In genomic region chr3:16177962-16178627, GRCh38 we compare ENCODE assay signal across 1 cellular context.
TF ChIP-seq lines count a peak whose summit lies in the region.

No MANE protein-coding gene starts in this region.

TF ChIP-seq in GM12878, 131 proteins besides CTCF, POLR2A, EP300 and RAD21 (continued from another document):
- TF ChIP-seq, protein P1, sequence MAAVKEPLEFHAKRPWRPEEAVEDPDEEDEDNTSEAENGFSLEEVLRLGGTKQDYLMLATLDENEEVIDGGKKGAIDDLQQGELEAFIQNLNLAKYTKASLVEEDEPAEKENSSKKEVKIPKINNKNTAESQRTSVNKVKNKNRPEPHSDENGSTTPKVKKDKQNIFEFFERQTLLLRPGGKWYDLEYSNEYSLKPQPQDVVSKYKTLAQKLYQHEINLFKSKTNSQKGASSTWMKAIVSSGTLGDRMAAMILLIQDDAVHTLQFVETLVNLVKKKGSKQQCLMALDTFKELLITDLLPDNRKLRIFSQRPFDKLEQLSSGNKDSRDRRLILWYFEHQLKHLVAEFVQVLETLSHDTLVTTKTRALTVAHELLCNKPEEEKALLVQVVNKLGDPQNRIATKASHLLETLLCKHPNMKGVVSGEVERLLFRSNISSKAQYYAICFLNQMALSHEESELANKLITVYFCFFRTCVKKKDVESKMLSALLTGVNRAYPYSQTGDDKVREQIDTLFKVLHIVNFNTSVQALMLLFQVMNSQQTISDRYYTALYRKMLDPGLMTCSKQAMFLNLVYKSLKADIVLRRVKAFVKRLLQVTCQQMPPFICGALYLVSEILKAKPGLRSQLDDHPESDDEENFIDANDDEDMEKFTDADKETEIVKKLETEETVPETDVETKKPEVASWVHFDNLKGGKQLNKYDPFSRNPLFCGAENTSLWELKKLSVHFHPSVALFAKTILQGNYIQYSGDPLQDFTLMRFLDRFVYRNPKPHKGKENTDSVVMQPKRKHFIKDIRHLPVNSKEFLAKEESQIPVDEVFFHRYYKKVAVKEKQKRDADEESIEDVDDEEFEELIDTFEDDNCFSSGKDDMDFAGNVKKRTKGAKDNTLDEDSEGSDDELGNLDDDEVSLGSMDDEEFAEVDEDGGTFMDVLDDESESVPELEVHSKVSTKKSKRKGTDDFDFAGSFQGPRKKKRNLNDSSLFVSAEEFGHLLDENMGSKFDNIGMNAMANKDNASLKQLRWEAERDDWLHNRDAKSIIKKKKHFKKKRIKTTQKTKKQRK (IDR thresholded peaks at IDR 0.05; ENCODE audit: low read depth, low read length): no peak
- TF ChIP-seq NBN (IDR thresholded peaks at IDR 0.05) (no peak), CHD1 (IDR thresholded peaks at IDR 0.05; ENCODE audit: low read depth, low read length) (no peak)
